In the genomic region with DNA sequence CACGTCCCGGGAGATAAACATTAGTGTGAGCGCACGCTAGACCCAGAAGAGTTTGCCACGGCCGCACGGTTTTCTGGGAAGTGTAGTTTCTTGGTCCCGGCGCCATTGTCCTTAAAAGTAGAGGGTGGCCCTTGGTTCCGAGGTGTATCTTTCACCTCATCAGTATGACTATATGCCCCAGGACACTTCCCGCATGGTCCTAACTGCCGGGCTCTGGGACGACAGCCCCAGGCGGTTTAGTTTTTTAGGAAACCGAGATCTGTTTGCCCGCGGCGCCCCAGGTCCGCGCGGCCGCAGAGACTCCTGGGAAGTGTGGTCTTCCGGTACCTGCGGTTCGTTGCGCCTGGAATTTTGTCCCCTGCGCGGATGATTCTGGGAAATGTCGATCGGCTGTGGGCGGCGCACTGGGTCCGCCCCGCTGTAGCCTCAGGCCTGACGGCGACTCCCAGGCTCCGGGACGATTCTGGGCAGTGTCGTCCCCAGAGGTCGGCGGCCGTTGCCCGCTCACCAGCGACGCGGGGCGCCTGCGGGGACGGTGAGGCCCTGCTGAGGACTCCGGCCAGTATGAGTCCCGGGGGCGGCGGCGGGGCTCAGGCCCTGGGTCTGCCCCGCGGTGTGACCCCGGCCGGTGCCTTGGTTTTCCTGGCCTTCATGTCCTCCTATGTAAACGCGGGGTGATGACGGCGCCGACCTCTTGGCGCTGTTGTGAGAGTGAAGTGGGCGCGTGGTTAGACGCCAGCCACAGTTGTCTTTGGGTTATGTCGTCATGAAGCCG, we compare ENCODE assay signal across 8 cellular contexts.
DNase-seq lines count a peak whose midpoint lies in the region; ATAC-seq and TF ChIP-seq lines count a peak whose summit lies in the region.

A gene (plus strand): TSS at position 418 of the 775 bp plus-strand sequence. CDS start 795 bp downstream, outside the sequence.

- ATAC-seq in GM19043 (IDR thresholded peaks at IDR 0.05; ENCODE audit: low read depth, unreplicated experiment) (peak; percentile 72), HG03354 (IDR thresholded peaks at IDR 0.05; ENCODE audit: poor library complexity, severe bottlenecking, unreplicated experiment) (peak; percentile 88)

- H3K27me3 ChIP-seq in layer of hippocampus (ENCODE audit: control insufficient read depth, insufficient read depth, low read length), result no peaks in the 10 kb centered on the region

- no peak for TF ChIP-seq CTCF in choroid plexus epithelial cell (conservative IDR thresholded peaks at IDR 0.05; ENCODE audit: low read depth, low read length)

- DNase-seq in AG20443 (ENCODE audit: low spot score) (peak; percentile 95), NCI-H446 (lab: John Stamatoyannopoulos, UW) (peak; percentile 90 to 92), choroid plexus epithelial cell (ENCODE audit: low read depth) (peak; percentile 91)
- peak; percentile 65 to 73 for DNase-seq in activated CD4-positive, alpha-beta T cell treated with anti-CD3 and anti-CD28 coated beads for 24 hours (ENCODE audit: low read depth in 2 of 2)
- peak; percentile 59 to 73 (median 67) for DNase-seq in stimulated activated CD4-positive, alpha-beta T cell treated with anti-CD3 and anti-CD28 coated beads, Interleukin-1b, Interleukin-23, amount 100 ng/mL, for 24 hours (ENCODE audit: low read depth in 4 of 4, low spot score in 1 of 4)

- H3K27ac ChIP-seq in layer of hippocampus (ENCODE audit: low read depth, low read length), result peak within 1 kb of the TSS; percentile 95

- peak within 1 kb of the TSS; percentile 92 for H3K4me3 ChIP-seq in choroid plexus epithelial cell (ENCODE audit: low read depth, low read length)

Comparison
In these comparisons a context has a peak if more than half of its experiments do, and no peak if none do; other contexts are left out.
1. Peak in every context shown above with its lines: DNase-seq, ATAC-seq, H3K4me3 ChIP-seq and H3K27ac ChIP-seq.